18 cellular contexts compared by ENCODE assay signal in genomic region chr11:15493066-15493465, GRCh38.
DNase-seq lines count a peak whose midpoint lies in the region; ATAC-seq and TF ChIP-seq lines count a peak whose summit lies in the region.
"Had no signal": no experiment of that assay in that cellular context is flagged by ENCODE, and none has a peak within 500 bp of the region (broad histone marks: within the 10 kb centered on the region; RNA-seq: fewer than 3 reads in every experiment).

No MANE protein-coding gene starts in this region.

- no peaks in the 10 kb centered on the region for H3K4me1 Mint-ChIP-seq in immature natural killer cell
- H3K4me1 Mint-ChIP-seq: activated naive CD4-positive, alpha-beta T cell treated with anti-CD3 and anti-CD28 coated beads, Interleukin-2, amount 10 ng/mL, durations not matched to agents 7 days and 5 days; B cell had no signal

- H3K4me1 ChIP-seq in right cardiac atrium (ENCODE audit: control insufficient read depth, insufficient read depth, low read length) = no peaks in the 10 kb centered on the region
- H3K4me1 ChIP-seq: neural progenitor cell, SJSA1 had no signal

- H3K9me3 Mint-ChIP-seq in immature natural killer cell = peaks cover 0 to 16% (median 7%) of the 10 kb centered on the region in 6 donors
- H3K9me3 Mint-ChIP-seq: activated naive CD4-positive, alpha-beta T cell treated with anti-CD3 and anti-CD28 coated beads, Interleukin-2, amount 10 ng/mL, durations not matched to agents 7 days and 5 days; neural progenitor cell; stimulated activated naive CD8-positive, alpha-beta T cell treated with anti-CD3 and anti-CD28 coated beads, Interleukin-15, Interleukin-2, amounts not matched to agents 100 ng/mL and 50 ng/mL, for 24 hours had no signal

- H3K4me3 Mint-ChIP-seq in immature natural killer cell = no peak overlapping the region
- H3K4me3 Mint-ChIP-seq: activated naive CD4-positive, alpha-beta T cell treated with anti-CD3 and anti-CD28 coated beads, Interleukin-2, amount 10 ng/mL, durations not matched to agents 7 days and 5 days; B cell; neural progenitor cell; stimulated activated naive CD8-positive, alpha-beta T cell treated with anti-CD3 and anti-CD28 coated beads, Interleukin-15, Interleukin-2, amounts not matched to agents 100 ng/mL and 50 ng/mL, for 24 hours had no signal

- H3K27ac Mint-ChIP-seq in immature natural killer cell = no peak overlapping the region
- H3K27ac Mint-ChIP-seq: activated naive CD4-positive, alpha-beta T cell treated with anti-CD3 and anti-CD28 coated beads, Interleukin-2, amount 10 ng/mL, durations not matched to agents 7 days and 5 days; B cell; neural progenitor cell; stimulated activated naive CD8-positive, alpha-beta T cell treated with anti-CD3 and anti-CD28 coated beads, Interleukin-15, Interleukin-2, amounts not matched to agents 100 ng/mL and 50 ng/mL, for 24 hours had no signal

- no peaks in the 10 kb centered on the region for H3K36me3 Mint-ChIP-seq in immature natural killer cell
- H3K36me3 Mint-ChIP-seq: activated naive CD4-positive, alpha-beta T cell treated with anti-CD3 and anti-CD28 coated beads, Interleukin-2, amount 10 ng/mL, durations not matched to agents 7 days and 5 days; neural progenitor cell had no signal

- H3K27ac ChIP-seq in right cardiac atrium (ENCODE audit: low read length) = no peak overlapping the region
- H3K27ac ChIP-seq: hepatocyte, HL-60, neural progenitor cell, SJSA1 had no signal

- H3K27me3 ChIP-seq in right cardiac atrium (ENCODE audit: control insufficient read depth, insufficient read depth) = no peaks in the 10 kb centered on the region
- H3K27me3 ChIP-seq: hepatocyte, MG63, neural progenitor cell, SJSA1 had no signal

- no peaks in the 10 kb centered on the region for H3K9me3 ChIP-seq in right cardiac atrium (ENCODE audit: control insufficient read depth, low read length)
- H3K9me3 ChIP-seq: MG63, SJSA1 had no signal

- peaks cover 0 to 5% (median 0%) of the 10 kb centered on the region in 3 donors for H3K27me3 Mint-ChIP-seq in immature natural killer cell (ENCODE audit: low read depth in 3 of 3)
- H3K27me3 Mint-ChIP-seq: activated naive CD4-positive, alpha-beta T cell treated with anti-CD3 and anti-CD28 coated beads, Interleukin-2, amount 10 ng/mL, durations not matched to agents 7 days and 5 days; B cell; stimulated activated naive CD8-positive, alpha-beta T cell treated with anti-CD3 and anti-CD28 coated beads, Interleukin-15, Interleukin-2, amounts not matched to agents 100 ng/mL and 50 ng/mL, for 24 hours had no signal

- WGBS in right cardiac atrium = 74% methylated on average over 2 of the region's 2 CpGs

- DNase-seq in EH (ENCODE audit: low read depth) (peak; percentile 3), HT1080 (ENCODE audit: low read depth) (peak; percentile 83), RKO (ENCODE audit: low spot score) (peak; percentile 14), fibroblast of villous mesenchyme (ENCODE audit: low read depth) (peak; percentile 77), immature natural killer cell (no peak), pons (ENCODE audit: low spot score) (no peak), right cardiac atrium (no peak), NCI-H1417 treated with DMSO at 0.1 percent for 48 hours (lab: John Stamatoyannopoulos, UW) (no peak)
- DNase-seq: activated naive CD4-positive, alpha-beta T cell treated with anti-CD3 and anti-CD28 coated beads, Interleukin-2, amount 10 ng/mL, durations not matched to agents 7 days and 5 days; central memory CD4-positive, alpha-beta T cell; MG63 had no signal

- H3K4me3 ChIP-seq in fibroblast of villous mesenchyme (ENCODE audit: low read depth, low read length) (no peak overlapping the region), right cardiac atrium (ENCODE audit: low read length) (no peak overlapping the region)
- H3K4me3 ChIP-seq: hepatocyte, lung, MG63, neural progenitor cell, SJSA1 had no signal

- ATAC-seq in right cardiac atrium = no peak

- TF ChIP-seq CTCF in fibroblast of villous mesenchyme (IDR thresholded peaks at IDR 0.05; ENCODE audit: insufficient read depth, low read depth, low read length) = no peak

- intact Hi-C loops in right cardiac atrium (cut with DNase I) = no loop called here

Comparison
In these comparisons a context has a peak if more than half of its experiments do, and no peak if none do; other contexts are left out.
1. DNase-seq: peak in EH (single experiment), HT1080 (single experiment), RKO (single experiment) and fibroblast of villous mesenchyme (single experiment); none in immature natural killer cell (0 of 3), pons (single experiment), right cardiac atrium (0 of 3) and NCI-H1417 treated with DMSO at 0.1 percent for 48 hours (single experiment).